12 cellular contexts compared by ENCODE assay signal in the genomic region with DNA sequence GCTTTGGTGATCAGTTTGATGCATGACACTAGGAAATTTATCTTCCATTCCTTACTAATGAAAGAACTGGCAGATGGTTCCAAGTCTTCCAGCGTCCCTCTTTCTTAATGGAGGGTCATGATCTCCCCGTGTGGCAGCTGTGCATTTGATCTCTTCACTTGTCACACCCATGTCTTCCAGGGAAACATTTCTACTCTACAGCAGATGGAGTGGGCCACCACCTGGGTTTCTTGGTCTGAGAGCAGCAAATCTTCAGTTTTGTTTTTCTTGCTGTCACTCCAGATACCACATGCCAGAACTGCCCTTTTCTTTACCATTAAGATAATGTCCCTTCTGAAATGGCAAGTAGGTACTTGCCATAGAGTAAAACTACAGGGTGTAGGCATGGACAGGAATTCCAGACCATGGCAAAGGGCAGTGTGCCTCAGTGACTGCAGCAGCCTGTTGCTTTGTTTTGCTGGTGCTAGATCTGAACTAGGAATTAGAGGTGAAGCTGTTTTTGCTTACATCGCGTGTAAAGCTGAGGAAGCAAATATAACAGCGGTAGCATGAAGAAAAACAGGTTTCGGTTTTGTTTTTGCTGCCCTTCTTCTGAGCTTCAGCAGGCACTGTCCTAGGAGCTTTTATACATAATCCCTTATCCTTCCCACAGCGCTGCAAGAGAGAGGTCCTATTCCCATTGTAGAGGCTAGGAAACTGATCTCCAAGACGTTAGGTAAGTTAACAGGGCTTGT. TPM values are rescaled to one million over a fixed set of nuclear protein-coding genes. Genes with fewer than 3 reads are reported as not detected.
DNase-seq lines count a peak whose midpoint lies in the region; ATAC-seq, FAIRE-seq and TF ChIP-seq lines count a peak whose summit lies in the region.
"Had no signal": no experiment of that assay in that cellular context is flagged by ENCODE, and none has a peak within 500 bp of the region (broad histone marks: within the 10 kb centered on the region; RNA-seq: fewer than 3 reads in every experiment).

No MANE protein-coding gene starts in this region.

- H4K20me1 ChIP-seq in HepG2 (ENCODE audit: insufficient read depth, low read length), result no peaks in the 10 kb centered on the region

- H3K4me1 Mint-ChIP-seq in chondrocyte (ENCODE audit: low read depth), result peaks cover 41% of the 10 kb centered on the region
- H3K4me1 Mint-ChIP-seq in T-helper 2 cell treated with Interferon-gamma antibody and Interleukin-4, amounts not matched to agents 5 μg/mL and 100 μg/mL, for 36 hours (ENCODE audit: low read depth), result peaks cover 4% of the 10 kb centered on the region

- TF ChIP-seq EP300 in HepG2 (IDR thresholded peaks at IDR 0.05; ENCODE audit: low read depth in 2 of 2, low read length in 2 of 2), result no peak
- no peak for TF ChIP-seq EP300 in HepG2 (CRISPR knock-in tag; IDR thresholded peaks at IDR 0.05; ENCODE audit: borderline replicate concordance)

- no peak for FAIRE-seq in HepG2 (lab: Jason Lieb, UNC)

- CTCF ChIA-PET in HepG2 (lab: Yijun Ruan, JAX; ENCODE audit: low intra/inter-chr PET ratio, low total read pairs), result no interaction called here

- H3K36me3 ChIP-seq in liver (ENCODE audit: control insufficient read depth in 4 of 4, insufficient read depth in 3 of 4, low read depth in 1 of 4, low read length in 3 of 4) (peaks cover 0 to 13% (median 7%) of the 10 kb centered on the region in 4 donors), HepG2 (replicated peaks in 1 of 2; ENCODE audit: control insufficient read depth in 1 of 2, insufficient read depth in 2 of 2, low read length in 2 of 2) (peaks cover 5 to 19% of the 10 kb centered on the region in 2 experiments), vagina (peaks cover 0 to 15% of the 10 kb centered on the region in 2 donors)
- H3K36me3 ChIP-seq: neural progenitor cell had no signal

- peak overlapping the region; percentile 96 for H3K27ac Mint-ChIP-seq in chondrocyte (ENCODE audit: unreplicated experiment)
- H3K27ac Mint-ChIP-seq in T-helper 2 cell treated with Interferon-gamma antibody and Interleukin-4, amounts not matched to agents 5 μg/mL and 100 μg/mL, for 36 hours, result no peak overlapping the region
- H3K27ac Mint-ChIP-seq: neural progenitor cell had no signal

- H3K9ac ChIP-seq in liver (ENCODE audit: low read depth in 1 of 2, low read length in 2 of 2), result no peak overlapping the region
- no peak overlapping the region for H3K9ac ChIP-seq in HepG2 (ENCODE audit: insufficient read depth, low read depth, low read length)
- H3K9ac ChIP-seq: neural progenitor cell had no signal

- POLR2A ChIA-PET in HepG2 (lab: Yijun Ruan, JAX), result no interaction called here

- H3K27me3 Mint-ChIP-seq in chondrocyte (ENCODE audit: low read depth), result no peaks in the 10 kb centered on the region
- H3K27me3 Mint-ChIP-seq in T-helper 2 cell treated with Interferon-gamma antibody and Interleukin-4, amounts not matched to agents 5 μg/mL and 100 μg/mL, for 36 hours (ENCODE audit: low read depth), result no peaks in the 10 kb centered on the region

- in situ Hi-C loops in HepG2 (cut with HindIII; ENCODE audit: extremely low pct_ligation_motif_present, low pct_unique_long_range_greater_than_20kb), result no loop called here

- ATAC-seq in HepG2 (no peak), HG03025 (IDR thresholded peaks at IDR 0.05; ENCODE audit: low FRiP score, unreplicated experiment) (no peak)

- H3K4me3 Mint-ChIP-seq in chondrocyte (ENCODE audit: unreplicated experiment), result no peak overlapping the region
- H3K4me3 Mint-ChIP-seq in T-helper 2 cell treated with Interferon-gamma antibody and Interleukin-4, amounts not matched to agents 5 μg/mL and 100 μg/mL, for 36 hours, result no peak overlapping the region
- H3K4me3 Mint-ChIP-seq: neural progenitor cell had no signal

- no peaks in the 10 kb centered on the region for H3K9me3 ChIP-seq in liver (ENCODE audit: control insufficient read depth in 4 of 4, low read length in 3 of 4)
- no peaks in the 10 kb centered on the region for H3K9me3 ChIP-seq in HepG2 (ENCODE audit: low read length)
- no peaks in the 10 kb centered on the region for H3K9me3 ChIP-seq in vagina

- H3K4me3 ChIP-seq in liver (ENCODE audit: low read depth in 1 of 3, low read length in 3 of 3) (no peak overlapping the region), HepG2 (replicated peaks in 1 of 3; ENCODE audit: insufficient read depth in 1 of 3, low read depth in 2 of 3, low read length in 3 of 3) (no peak overlapping the region), vagina (no peak overlapping the region)
- H3K4me3 ChIP-seq: neural progenitor cell had no signal

- no peaks in the 10 kb centered on the region for H3K79me2 ChIP-seq in HepG2 (ENCODE audit: insufficient read depth, low read length)

- peaks cover 11% of the 10 kb centered on the region for H3K36me3 Mint-ChIP-seq in chondrocyte (ENCODE audit: low read depth)
- peaks cover 7% of the 10 kb centered on the region for H3K36me3 Mint-ChIP-seq in T-helper 2 cell treated with Interferon-gamma antibody and Interleukin-4, amounts not matched to agents 5 μg/mL and 100 μg/mL, for 36 hours (ENCODE audit: low read depth)

- H3K4me1 ChIP-seq in liver (ENCODE audit: control insufficient read depth in 4 of 4, insufficient read depth in 4 of 4, low read length in 3 of 4) (peaks cover 0 to 6% (median 2%) of the 10 kb centered on the region in 4 donors), HepG2 (ENCODE audit: insufficient read depth, low read length) (peaks cover 17% of the 10 kb centered on the region), vagina (peaks cover 47% of the 10 kb centered on the region)

- no peak overlapping the region for H3K4me2 ChIP-seq in HepG2 (ENCODE audit: low read depth, low read length)
- H3K4me2 ChIP-seq: neural progenitor cell had no signal

- TF ChIP-seq RAD21 in liver (IDR thresholded peaks at IDR 0.05), result no peak
- TF ChIP-seq RAD21 in HepG2 (CRISPR knock-in tag; IDR thresholded peaks at IDR 0.05), result no peak

- DNase-seq in HepG2 (ENCODE audit: low spot score) (no peak), chondrocyte (ENCODE audit: low spot score) (no peak), myocyte (ENCODE audit: low read depth) (peak; percentile 28), vagina (ENCODE audit: extremely low spot score in 2 of 2) (no peak), SW480 (ENCODE audit: low spot score) (no peak)
- DNase-seq in T-helper 2 cell treated with Interferon-gamma antibody and Interleukin-4, amounts not matched to agents 5 μg/mL and 100 μg/mL, for 36 hours (ENCODE audit: low spot score), result no peak
- DNase-seq: hypothalamus, NCI-H748 treated with DMSO at 0.1 percent for 48 hours had no signal

- H3K27me3 ChIP-seq in liver (ENCODE audit: control insufficient read depth in 4 of 4, insufficient read depth in 4 of 4, low read length in 3 of 4) (no peaks in the 10 kb centered on the region), HepG2 (ENCODE audit: control insufficient read depth in 1 of 2, insufficient read depth in 2 of 2, low read length in 2 of 2) (no peaks in the 10 kb centered on the region), vagina (no peaks in the 10 kb centered on the region)
- H3K27me3 ChIP-seq: neural progenitor cell had no signal

- no TSS peak for BruUV-seq in HepG2 (replicated peaks; lab: Mats Ljungman, UMichigan)

- H3K9me3 Mint-ChIP-seq in chondrocyte (ENCODE audit: low read depth), result no peaks in the 10 kb centered on the region
- no peaks in the 10 kb centered on the region for H3K9me3 Mint-ChIP-seq in T-helper 2 cell treated with Interferon-gamma antibody and Interleukin-4, amounts not matched to agents 5 μg/mL and 100 μg/mL, for 36 hours
- H3K9me3 Mint-ChIP-seq: neural progenitor cell had no signal

- whole genome bisulfite sequencing in liver, result 74% methylated on average over 8 of the region's 8 CpGs
- 93% methylated on average over 8 of the region's 8 CpGs for WGBS in HepG2 (ENCODE audit: low lambda C conversion rate)

- TF ChIP-seq POLR2A in HepG2 (IDR thresholded peaks at IDR 0.05; ENCODE audit: insufficient read depth in 1 of 2, low read depth in 2 of 2, low read length in 2 of 2) (no peak), vagina (IDR thresholded peaks at IDR 0.05) (no peak)

- intact Hi-C loops in HepG2 (cut with micrococcal nuclease; ENCODE audit: unreplicated experiment), result no loop called here
- intact Hi-C loops in vagina (cut with DNase I), result loop anchor here (5.0 kb wide), 1 partner anchor 86 kb away; no protein-coding TSS in a partner anchor

- H3K27ac ChIP-seq in liver (ENCODE audit: low read depth in 1 of 2, low read length in 2 of 2) (peak overlapping the region; percentile 45 to 76), HepG2 (ENCODE audit: extremely low read length, insufficient read depth, low read length) (no peak overlapping the region), vagina (peak overlapping the region; percentile 85)
- H3K27ac ChIP-seq: neural progenitor cell had no signal

- H2AFZ ChIP-seq in HepG2 (ENCODE audit: low read length), result no peak overlapping the region
- H2AFZ ChIP-seq: neural progenitor cell had no signal

- TF ChIP-seq CTCF in liver (IDR thresholded peaks at IDR 0.05; ENCODE audit: low read depth, low read length, missing input control) (no peak), HepG2 (CRISPR knock-in tag; IDR thresholded peaks at IDR 0.05) (no peak), chondrocyte (IDR thresholded peaks at IDR 0.05) (no peak), vagina (IDR thresholded peaks at IDR 0.05) (no peak)

RNA-seq across cellular contexts. Expression of a gene that starts 20.7 kb away (rescaled TPM):
- 10 to 100 TPM in 1 of 2 donors, 1 to 10 TPM in 1; 4.3 to 18.5 TPM for total RNA-seq in liver
- 10 to 100 TPM in 1 of 2 donors, 1 to 10 TPM in 1; 2.5 to 13.5 TPM for polyA plus RNA-seq in liver
- total RNA-seq in HepG2 (2016; rRNA removed; fragmentation: Illumina TruSeq; extraction: Trizol), result not detected in 2 replicates
- total RNA-seq in HepG2 (2016; cell fraction: cytosol; rRNA removed; fragmentation: Illumina TruSeq; extraction: Trizol; ENCODE audit: low read depth), result not detected in 2 replicates
- not detected in 2 replicates for total RNA-seq in HepG2 (2016; cell fraction: insoluble cytoplasmic fraction; rRNA removed; fragmentation: Illumina TruSeq; extraction: Trizol)
- not detected in 2 replicates for total RNA-seq in HepG2 (2016; cell fraction: membrane; rRNA removed; fragmentation: Illumina TruSeq; extraction: Trizol)
- total RNA-seq in HepG2 (2016; cell fraction: nucleus; rRNA removed; fragmentation: Illumina TruSeq; extraction: Trizol), result not detected in 2 replicates
- polyA plus RNA-seq in HepG2 (2011; rRNA removed), result 0.08 and 0.35 TPM in 2 replicates
- 0.25 and 0.28 TPM in 2 replicates for polyA plus RNA-seq in HepG2 (2011; cell fraction: cytosol; rRNA removed)
- polyA plus RNA-seq in HepG2 (2011; cell fraction: nucleus; rRNA removed), result 0.13 and 0.62 TPM in 2 replicates
- polyA plus RNA-seq in HepG2 (2012), result 0.80 TPM in 1 of 2 replicates, not detected in the other
- polyA plus RNA-seq in HepG2 (2016; cell fraction: cytosol; fragmentation: Illumina TruSeq; extraction: Trizol; ENCODE audit: low read depth), result not detected in 2 replicates
- not detected in 2 replicates for polyA plus RNA-seq in HepG2 (2016; cell fraction: insoluble cytoplasmic fraction; fragmentation: Illumina TruSeq; extraction: Trizol; ENCODE audit: low read depth)
- not detected in 2 replicates for polyA plus RNA-seq in HepG2 (2016; cell fraction: membrane; fragmentation: Illumina TruSeq; extraction: Trizol; ENCODE audit: low read depth)
- polyA plus RNA-seq in HepG2 (2016; cell fraction: nucleus; fragmentation: Illumina TruSeq; extraction: Trizol; ENCODE audit: insufficient read depth, low read depth), result not detected in 2 replicates
- not detected in 2 replicates for polyA minus RNA-seq in HepG2 (2011; rRNA and poly(A)+ RNA removed; ENCODE audit: low replicate concordance)
- 0.49 TPM in 1 of 2 replicates, not detected in the other for polyA minus RNA-seq in HepG2 (2011; cell fraction: cytosol; rRNA and poly(A)+ RNA removed)
- not detected in 2 replicates for polyA minus RNA-seq in HepG2 (2011; cell fraction: nucleus; rRNA and poly(A)+ RNA removed)
- 1.9 to 33.4 TPM (median 31.9 TPM) in 3 replicates for total RNA-seq in chondrocyte
- total RNA-seq in myocyte, result 0.16 and 5.6 TPM in 2 replicates
- 1.6 TPM for polyA plus RNA-seq in myocyte (2012)
- total RNA-seq in vagina, result 202 TPM
- total RNA-seq: G401 had no signal

RNA-seq across cellular contexts. Expression of a gene that starts 41.1 kb away (rescaled TPM):
- total RNA-seq in liver (10 to 100 TPM in 1 of 2 donors, 1 to 10 TPM in 1; 7.8 to 14.5 TPM), HepG2 (2016; rRNA removed; fragmentation: Illumina TruSeq; extraction: Trizol) (36.1 and 49.6 TPM in 2 replicates), chondrocyte (20.1 to 26.5 TPM (median 25.5 TPM) in 3 replicates), myocyte (15.0 and 28.3 TPM in 2 replicates), vagina (33.4 TPM)
- polyA plus RNA-seq in liver (10 to 100 TPM; 13.2 to 17.2 TPM), HepG2 (2011; rRNA removed) (16.5 and 17.8 TPM in 2 replicates)
- total RNA-seq in HepG2 (2016; cell fraction: cytosol; rRNA removed; fragmentation: Illumina TruSeq; extraction: Trizol; ENCODE audit: low read depth), result 15.2 and 24.7 TPM in 2 replicates
- total RNA-seq in HepG2 (2016; cell fraction: insoluble cytoplasmic fraction; rRNA removed; fragmentation: Illumina TruSeq; extraction: Trizol), result 39.0 and 48.6 TPM in 2 replicates
- total RNA-seq in HepG2 (2016; cell fraction: membrane; rRNA removed; fragmentation: Illumina TruSeq; extraction: Trizol), result 27.0 and 33.2 TPM in 2 replicates
- total RNA-seq in HepG2 (2016; cell fraction: nucleus; rRNA removed; fragmentation: Illumina TruSeq; extraction: Trizol), result 30.6 and 31.1 TPM in 2 replicates
- polyA plus RNA-seq in HepG2 (2011; cell fraction: cytosol; rRNA removed), result 11.7 and 19.8 TPM in 2 replicates
- 6.1 and 12.5 TPM in 2 replicates for polyA plus RNA-seq in HepG2 (2011; cell fraction: nucleus; rRNA removed)
- 14.3 and 14.6 TPM in 2 replicates for polyA plus RNA-seq in HepG2 (2012)
- 10.4 and 19.4 TPM in 2 replicates for polyA plus RNA-seq in HepG2 (2016; cell fraction: cytosol; fragmentation: Illumina TruSeq; extraction: Trizol; ENCODE audit: low read depth)
- polyA plus RNA-seq in HepG2 (2016; cell fraction: insoluble cytoplasmic fraction; fragmentation: Illumina TruSeq; extraction: Trizol; ENCODE audit: low read depth), result 35.9 and 40.1 TPM in 2 replicates
- polyA plus RNA-seq in HepG2 (2016; cell fraction: membrane; fragmentation: Illumina TruSeq; extraction: Trizol; ENCODE audit: low read depth), result 16.7 and 27.6 TPM in 2 replicates
- polyA plus RNA-seq in HepG2 (2016; cell fraction: nucleus; fragmentation: Illumina TruSeq; extraction: Trizol; ENCODE audit: insufficient read depth, low read depth), result 18.5 and 20.8 TPM in 2 replicates
- 4.2 and 6.8 TPM in 2 replicates for polyA minus RNA-seq in HepG2 (2011; rRNA and poly(A)+ RNA removed; ENCODE audit: low replicate concordance)
- polyA minus RNA-seq in HepG2 (2011; cell fraction: cytosol; rRNA and poly(A)+ RNA removed), result 6.9 and 7.4 TPM in 2 replicates
- 22.1 and 29.3 TPM in 2 replicates for polyA minus RNA-seq in HepG2 (2011; cell fraction: nucleus; rRNA and poly(A)+ RNA removed)
- polyA plus RNA-seq in myocyte (2012), result 25.4 TPM
